14 cellular contexts compared by ENCODE assay signal in the genomic region with DNA sequence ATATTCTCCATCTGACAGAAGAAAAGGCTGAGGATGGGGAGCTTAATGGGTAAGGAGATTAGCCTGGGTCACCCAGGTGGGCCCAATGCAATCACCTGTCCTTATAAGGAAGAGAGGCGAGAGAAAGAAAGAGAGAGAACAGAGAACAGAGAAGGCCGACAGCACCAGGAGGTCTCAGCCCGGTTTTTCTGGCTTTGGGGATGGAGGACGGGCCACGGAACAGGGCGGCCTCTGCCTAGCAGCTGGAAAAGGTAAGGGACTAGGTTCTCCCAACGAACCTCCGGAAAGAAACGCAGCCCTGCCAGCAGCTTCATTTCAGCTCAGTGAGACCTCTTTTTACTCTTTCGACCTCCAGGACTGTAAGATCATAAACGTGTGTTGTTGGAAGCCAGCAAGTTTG.
DNase-seq lines count a peak whose midpoint lies in the region; ATAC-seq and TF ChIP-seq lines count a peak whose summit lies in the region.
"Had no signal": no experiment of that assay in that cellular context is flagged by ENCODE, and none has a peak within 500 bp of the region (broad histone marks: within the 10 kb centered on the region; RNA-seq: fewer than 3 reads in every experiment).

No MANE protein-coding gene starts in this region.

- H3K36me3 Mint-ChIP-seq in activated naive CD4-positive, alpha-beta T cell treated with anti-CD3 and anti-CD28 coated beads for 36 hours (ENCODE audit: low read depth): no peaks in the 10 kb centered on the region
- no peaks in the 10 kb centered on the region for H3K36me3 Mint-ChIP-seq in stimulated activated effector memory CD8-positive, alpha-beta T cell treated with anti-CD3 and anti-CD28 coated beads, Interleukin-12 subunit alpha, Interleukin-12 subunit beta, amount 100 ng/mL, for 72 hours

- TF ChIP-seq CTCF in PC-3 (conservative IDR thresholded peaks at IDR 0.05; ENCODE audit: low read depth, low read length): no peak
- no peak for TF ChIP-seq CTCF in gastroesophageal sphincter (IDR thresholded peaks at IDR 0.05)

- no peak for TF ChIP-seq EP300 in gastroesophageal sphincter (IDR thresholded peaks at IDR 0.05)

- no peaks in the 10 kb centered on the region for H3K79me2 ChIP-seq in PC-3 (ENCODE audit: low read length)
- no peaks in the 10 kb centered on the region for H3K79me2 ChIP-seq in trophoblast cell (ENCODE audit: control insufficient read depth, insufficient read depth, low read length, poor library complexity)

- TF ChIP-seq POLR2A in gastroesophageal sphincter (IDR thresholded peaks at IDR 0.05): no peak

- no peak overlapping the region for H3K4me3 ChIP-seq in PC-3 (ENCODE audit: low read length)
- H3K4me3 ChIP-seq in iPS-18a (ENCODE audit: low read length): peak overlapping the region; percentile 71
- no peak overlapping the region for H3K4me3 ChIP-seq in trophoblast cell (ENCODE audit: low read depth, low read length)
- H3K4me3 ChIP-seq in gastroesophageal sphincter: no peak overlapping the region

- H4K8ac ChIP-seq in trophoblast cell (ENCODE audit: low read depth, low read length): no peak overlapping the region

- no peak overlapping the region for H3K4ac ChIP-seq in trophoblast cell (ENCODE audit: low read depth, low read length)

- H3F3A ChIP-seq in PC-3 (ENCODE audit: low read length, unreplicated experiment): no peaks in the 10 kb centered on the region

- H3K36me3 ChIP-seq in PC-3 (ENCODE audit: low read depth, low read length): no peaks in the 10 kb centered on the region
- no peaks in the 10 kb centered on the region for H3K36me3 ChIP-seq in iPS-18a (ENCODE audit: control insufficient read depth, low read depth, low read length)
- H3K36me3 ChIP-seq in trophoblast cell (ENCODE audit: control insufficient read depth in 1 of 2, insufficient read depth in 2 of 2, low read length in 2 of 2): no peaks in the 10 kb centered on the region
- H3K36me3 ChIP-seq in gastroesophageal sphincter: no peaks in the 10 kb centered on the region

- H2BK120ac ChIP-seq in trophoblast cell (ENCODE audit: insufficient read depth, low read length, poor library complexity): no peak overlapping the region

- peaks cover 13% of the 10 kb centered on the region for H3K4me1 Mint-ChIP-seq in activated naive CD4-positive, alpha-beta T cell treated with anti-CD3 and anti-CD28 coated beads for 36 hours (ENCODE audit: low read depth)
- H3K4me1 Mint-ChIP-seq in stimulated activated effector memory CD8-positive, alpha-beta T cell treated with anti-CD3 and anti-CD28 coated beads, Interleukin-12 subunit alpha, Interleukin-12 subunit beta, amount 100 ng/mL, for 72 hours: peaks cover 16% of the 10 kb centered on the region

- no CpG with 5 or more reads among the region's 11 CpGs for WGBS in trophoblast cell (ENCODE audit: extremely low coverage, insufficient coverage, insufficient read length)
- WGBS in gastroesophageal sphincter (ENCODE audit: low coverage in 1 of 2), 2 donors: 17 to 91% methylated on average over 1 to 11 of the region's 11 CpGs

- H3K9me3 ChIP-seq in PC-3 (ENCODE audit: low read length) (no peaks in the 10 kb centered on the region), iPS-18a (ENCODE audit: control insufficient read depth, low read depth, low read length) (no peaks in the 10 kb centered on the region), trophoblast cell (ENCODE audit: insufficient read depth, low read depth, low read length) (no peaks in the 10 kb centered on the region), gastroesophageal sphincter (no peaks in the 10 kb centered on the region)
- H3K9me3 ChIP-seq: SK-N-SH had no signal

- H2AFZ ChIP-seq in PC-3 (ENCODE audit: low read length): no peak overlapping the region
- no peak overlapping the region for H2AFZ ChIP-seq in trophoblast cell (ENCODE audit: insufficient read depth, low read length, poor library complexity)

- DNase-seq in activated naive CD4-positive, alpha-beta T cell treated with anti-CD3 and anti-CD28 coated beads for 36 hours: no peak
- no peak for DNase-seq in activated naive CD4-positive, alpha-beta T cell treated with Interleukin-2 at 50 U/mL for 16 hours
- no peak for DNase-seq in PC-3
- DNase-seq in stimulated activated effector memory CD8-positive, alpha-beta T cell treated with anti-CD3 and anti-CD28 coated beads, Interleukin-12 subunit alpha, Interleukin-12 subunit beta, amount 100 ng/mL, for 72 hours (ENCODE audit: low spot score in 2 of 2): no peak
- no peak for DNase-seq in NCI-H187 treated with DMSO at 0.1 percent for 48 hours (lab: John Stamatoyannopoulos, UW)
- DNase-seq in trophoblast cell: no peak
- DNase-seq: activated CD4-positive, alpha-beta T cell treated with anti-CD3 and anti-CD28 coated beads, Interleukin-2, amount 50 U/mL, for 1 hour; EL; NCI-H2081 treated with DMSO at 0.1 percent for 48 hours; SK-N-SH; small intestine had no signal

- no peak overlapping the region for H2AK5ac ChIP-seq in trophoblast cell (ENCODE audit: low read length)

- no peak overlapping the region for H3K23ac ChIP-seq in trophoblast cell (ENCODE audit: low read length)

- H3K4me3 Mint-ChIP-seq in activated naive CD4-positive, alpha-beta T cell treated with anti-CD3 and anti-CD28 coated beads for 36 hours: peak overlapping the region; percentile 32
- H3K4me3 Mint-ChIP-seq in stimulated activated effector memory CD8-positive, alpha-beta T cell treated with anti-CD3 and anti-CD28 coated beads, Interleukin-12 subunit alpha, Interleukin-12 subunit beta, amount 100 ng/mL, for 72 hours: peak overlapping the region; percentile 76

- no peak overlapping the region for H3K18ac ChIP-seq in trophoblast cell (ENCODE audit: low read length)

- CTCF ChIA-PET in activated naive CD4-positive, alpha-beta T cell treated with anti-CD3 and anti-CD28 coated beads for 36 hours (lab: Charles Lee): interaction anchor here (1.0 to 1.7 kb wide), 5 partner anchors 52 to 421 kb away, joined by 4 to 14 read pairs (median 4); no protein-coding TSS in a partner anchor
- CTCF ChIA-PET in PC-3 (lab: Charles Lee): no interaction called here

- H2BK5ac ChIP-seq in trophoblast cell (ENCODE audit: low read depth, low read length, poor library complexity): no peak overlapping the region

- POLR2A ChIA-PET in PC-3 (lab: Charles Lee; ENCODE audit: unreplicated experiment): no interaction called here

- H3K79me1 ChIP-seq in trophoblast cell (ENCODE audit: low read length): no peaks in the 10 kb centered on the region

- H4K91ac ChIP-seq in trophoblast cell (ENCODE audit: low read depth, low read length): no peak overlapping the region

- no peaks in the 10 kb centered on the region for H3K27me3 Mint-ChIP-seq in activated naive CD4-positive, alpha-beta T cell treated with anti-CD3 and anti-CD28 coated beads for 36 hours (ENCODE audit: low read depth)

- H2BK12ac ChIP-seq in trophoblast cell (ENCODE audit: low read length): no peak overlapping the region

- H3K9me3 Mint-ChIP-seq in activated naive CD4-positive, alpha-beta T cell treated with anti-CD3 and anti-CD28 coated beads for 36 hours: no peaks in the 10 kb centered on the region
- no peaks in the 10 kb centered on the region for H3K9me3 Mint-ChIP-seq in stimulated activated effector memory CD8-positive, alpha-beta T cell treated with anti-CD3 and anti-CD28 coated beads, Interleukin-12 subunit alpha, Interleukin-12 subunit beta, amount 100 ng/mL, for 72 hours
- H3K9me3 Mint-ChIP-seq: dendritic cell treated with granulocyte-macrophage colony-stimulating factor and Interleukin-4, amounts not matched to agents 40 ng/mL and 50 ng/mL, for 4 days had no signal

- intact Hi-C loops in activated naive CD4-positive, alpha-beta T cell treated with anti-CD3 and anti-CD28 coated beads for 36 hours (cut with micrococcal nuclease): loop anchor here (2.0 to 10.0 kb wide), 7 partner anchors 182 to 674 kb away; partner anchors contain the start of genes ASB7, LINS1 and LYSMD4
- intact Hi-C loops in PC-3 (cut with micrococcal nuclease): loop anchor here (2.0 to 10.0 kb wide), 5 partner anchors 30 to 453 kb away; no protein-coding TSS in a partner anchor

- no peaks in the 10 kb centered on the region for H3K27me3 ChIP-seq in PC-3 (ENCODE audit: low read length)
- peaks cover 26% of the 10 kb centered on the region for H3K27me3 ChIP-seq in iPS-18a (ENCODE audit: control insufficient read depth, insufficient read depth, low read length)
- H3K27me3 ChIP-seq in trophoblast cell (ENCODE audit: insufficient read depth, low read length): peaks cover 7% of the 10 kb centered on the region
- H3K27me3 ChIP-seq in gastroesophageal sphincter: no peaks in the 10 kb centered on the region

- H3K27ac ChIP-seq in PC-3 (ENCODE audit: low read length) (no peak overlapping the region), iPS-18a (ENCODE audit: low read length) (no peak overlapping the region), trophoblast cell (ENCODE audit: low read depth, low read length) (no peak overlapping the region), gastroesophageal sphincter (no peak overlapping the region)

- no peak overlapping the region for H4K12ac ChIP-seq in trophoblast cell (ENCODE audit: low read depth, low read length)

- H3K27ac Mint-ChIP-seq in activated naive CD4-positive, alpha-beta T cell treated with anti-CD3 and anti-CD28 coated beads for 36 hours: no peak overlapping the region
- peak overlapping the region; percentile 23 for H3K27ac Mint-ChIP-seq in stimulated activated effector memory CD8-positive, alpha-beta T cell treated with anti-CD3 and anti-CD28 coated beads, Interleukin-12 subunit alpha, Interleukin-12 subunit beta, amount 100 ng/mL, for 72 hours

- BruUV-seq in PC-3 (replicated peaks; lab: Mats Ljungman, UMichigan): no TSS peak

- peaks cover 15% of the 10 kb centered on the region for H3K4me1 ChIP-seq in PC-3 (ENCODE audit: insufficient read depth, low read length)
- H3K4me1 ChIP-seq in iPS-18a (ENCODE audit: control insufficient read depth, low read depth, low read length): peaks cover 13% of the 10 kb centered on the region
- peaks cover 2 to 7% of the 10 kb centered on the region in 2 experiments for H3K4me1 ChIP-seq in trophoblast cell (ENCODE audit: control insufficient read depth in 1 of 2, insufficient read depth in 2 of 2, low read length in 2 of 2)
- H3K4me1 ChIP-seq in gastroesophageal sphincter: peaks cover 0 to 18% (median 4%) of the 10 kb centered on the region in 3 donors

- H3K9me2 ChIP-seq in PC-3 (replicated peaks; ENCODE audit: low read length): no peaks in the 10 kb centered on the region
- H3K9me2 ChIP-seq: SK-N-SH had no signal

- no peaks in the 10 kb centered on the region for H4K20me1 ChIP-seq in PC-3 (ENCODE audit: low read length)

- no peak overlapping the region for H3K9ac ChIP-seq in PC-3 (ENCODE audit: low read length)
- peak overlapping the region; percentile 18 for H3K9ac ChIP-seq in iPS-18a (ENCODE audit: low read length)
- no peak overlapping the region for H3K9ac ChIP-seq in trophoblast cell (ENCODE audit: low read length)
- H3K9ac ChIP-seq: SK-N-SH had no signal

- H3K4me2 ChIP-seq in PC-3 (ENCODE audit: low read length) (0 out of 2 replicates have a peak overlapping the region, but pooled peaks have one; percentile 87), trophoblast cell (ENCODE audit: low read length) (no peak overlapping the region)

- ATAC-seq in PC-3 (no peak), gastroesophageal sphincter (no peak)
- ATAC-seq in stimulated activated effector memory CD8-positive, alpha-beta T cell treated with anti-CD3 and anti-CD28 coated beads, Interleukin-12 subunit alpha, Interleukin-12 subunit beta, amount 100 ng/mL, for 72 hours: no peak

- no peak overlapping the region for H3K14ac ChIP-seq in trophoblast cell (ENCODE audit: low read length)
